ENCODE assay signal across 15 cellular contexts in genomic region chr12:123000578-123000977, GRCh38. TPM values are rescaled to one million over a fixed set of nuclear protein-coding genes. Genes with fewer than 3 reads are reported as not detected.
DNase-seq lines count a peak whose midpoint lies in the region; ATAC-seq and TF ChIP-seq lines count a peak whose summit lies in the region.
"Had no signal": no experiment of that assay in that cellular context is flagged by ENCODE, and none has a peak within 500 bp of the region (broad histone marks: within the 10 kb centered on the region; RNA-seq: fewer than 3 reads in every experiment).

No MANE protein-coding gene starts in this region.

- H3K27me3 ChIP-seq in Loucy (ENCODE audit: insufficient read depth, low read length, poor library complexity, severe bottlenecking) = no peaks in the 10 kb centered on the region
- no peaks in the 10 kb centered on the region for H3K27me3 ChIP-seq in spleen (replicated peaks in 1 of 7)
- H3K27me3 ChIP-seq in endodermal cell (ENCODE audit: control insufficient read depth, insufficient read depth, low read length, poor library complexity, severe bottlenecking) = no peaks in the 10 kb centered on the region

- H3F3A ChIP-seq in Loucy (ENCODE audit: low read depth) = no peaks in the 10 kb centered on the region

- H3K4me3 ChIP-seq in Loucy (ENCODE audit: low read length, poor library complexity, severe bottlenecking) (no peak overlapping the region), spleen (no peak overlapping the region), endodermal cell (ENCODE audit: low read length) (no peak overlapping the region)
- H3K4me3 ChIP-seq: GM23338 had no signal

- H3K9ac ChIP-seq in Loucy (ENCODE audit: low read depth, low read length, poor library complexity, severe bottlenecking) (no peak overlapping the region), endodermal cell (ENCODE audit: extremely low read depth, low read length, poor library complexity, severe bottlenecking) (no peak overlapping the region)

- H3K4me3 Mint-ChIP-seq in nephron progenitor cell (no peak overlapping the region), endodermal cell (no peak overlapping the region)
- H3K4me3 Mint-ChIP-seq: CD4-positive, alpha-beta T cell; GM23338; H9 had no signal

- H3K27me3 Mint-ChIP-seq in nephron progenitor cell (ENCODE audit: low read depth, poor library complexity) = no peaks in the 10 kb centered on the region
- no peaks in the 10 kb centered on the region for H3K27me3 Mint-ChIP-seq in endodermal cell (ENCODE audit: insufficient read depth)
- H3K27me3 Mint-ChIP-seq: CD4-positive, alpha-beta T cell had no signal

- no peaks in the 10 kb centered on the region for H3K9me3 Mint-ChIP-seq in activated naive CD4-positive, alpha-beta T cell treated with anti-CD3 and anti-CD28 coated beads, Interleukin-2, amount 50 U/mL, for 72 hours
- no peaks in the 10 kb centered on the region for H3K9me3 Mint-ChIP-seq in nephron progenitor cell
- no peaks in the 10 kb centered on the region for H3K9me3 Mint-ChIP-seq in endodermal cell
- H3K9me3 Mint-ChIP-seq: CD4-positive, alpha-beta T cell; GM23338; H9 had no signal

- H3K36me3 ChIP-seq in Loucy (ENCODE audit: insufficient read depth, low read length) = no peaks in the 10 kb centered on the region
- H3K36me3 ChIP-seq in spleen = peaks cover 0 to 54% (median 10%) of the 10 kb centered on the region in 6 donors
- no peaks in the 10 kb centered on the region for H3K36me3 ChIP-seq in endodermal cell (ENCODE audit: control insufficient read depth, insufficient read depth, low read length)

- H3K79me2 ChIP-seq in Loucy (ENCODE audit: insufficient read depth, low read length) = no peaks in the 10 kb centered on the region

- no peak for TF ChIP-seq POLR2A in spleen (IDR thresholded peaks at IDR 0.05)

- no peak for DNase-seq in activated naive CD4-positive, alpha-beta T cell treated with anti-CD3 and anti-CD28 coated beads, Interleukin-2, amount 50 U/mL, for 72 hours (ENCODE audit: low spot score in 2 of 2)
- DNase-seq in activated naive CD4-positive, alpha-beta T cell treated with anti-CD3 and anti-CD28 coated beads, Interleukin-2, amount 50 U/mL, for 16 hours = no peak
- DNase-seq in nephron progenitor cell (no peak), spleen (peak; percentile 58), endodermal cell (no peak), NCI-H187 (lab: John Stamatoyannopoulos, UW) (no peak)
- DNase-seq: C1 segment of cervical spinal cord; Calu3; CD4-positive, alpha-beta T cell; DMS 273 treated with DMSO at 0.1 percent for 48 hours; H9 had no signal

- no peak for ATAC-seq in activated naive CD4-positive, alpha-beta T cell treated with anti-CD3 and anti-CD28 coated beads, Interleukin-2, amount 50 U/mL, for 72 hours
- no peak for ATAC-seq in GM21825 (IDR thresholded peaks at IDR 0.05; ENCODE audit: unreplicated experiment)
- ATAC-seq: GM23338 had no signal

- H3K27ac ChIP-seq in spleen (no peak overlapping the region), endodermal cell (ENCODE audit: low read depth, low read length) (no peak overlapping the region)
- H3K27ac ChIP-seq: 22Rv1 had no signal

- peak overlapping the region; percentile 27 for H3K4me2 ChIP-seq in Loucy (ENCODE audit: low read depth, low read length, poor library complexity, severe bottlenecking)
- H3K4me2 ChIP-seq: GM23338 had no signal

- 90 to 94% (median 91%) methylated on average over 3 to 10 of the region's 10 CpGs for WGBS in spleen, 5 donors
- 90 to 94% methylated on average over 7 to 10 of the region's 10 CpGs for WGBS in endodermal cell (ENCODE audit: insufficient coverage in 1 of 2, insufficient read length in 1 of 2), 2 experiments

- peak overlapping the region; percentile 55 to 57 for H3K27ac Mint-ChIP-seq in activated naive CD4-positive, alpha-beta T cell treated with anti-CD3 and anti-CD28 coated beads, Interleukin-2, amount 50 U/mL, for 72 hours
- peak overlapping the region; percentile 91 for H3K27ac Mint-ChIP-seq in nephron progenitor cell
- no peak overlapping the region for H3K27ac Mint-ChIP-seq in endodermal cell
- H3K27ac Mint-ChIP-seq: CD4-positive, alpha-beta T cell; GM23338 had no signal

- intact Hi-C loops in spleen (cut with DNase I; ENCODE audit: low total_unique reads) = no loop called here

- H2AFZ ChIP-seq in Loucy (ENCODE audit: low read length) = no peak overlapping the region
- H2AFZ ChIP-seq: GM23338 had no signal

- H3K4me1 Mint-ChIP-seq in nephron progenitor cell (peaks cover 40% of the 10 kb centered on the region), endodermal cell (no peaks in the 10 kb centered on the region)
- H3K4me1 Mint-ChIP-seq: GM23338, H9 had no signal

- H3K4me1 ChIP-seq in Loucy (ENCODE audit: insufficient read depth, low read length, poor library complexity, severe bottlenecking) = peaks cover 7% of the 10 kb centered on the region
- H3K4me1 ChIP-seq in spleen = peaks cover 0 to 6% (median 0%) of the 10 kb centered on the region in 6 donors
- no peaks in the 10 kb centered on the region for H3K4me1 ChIP-seq in endodermal cell (ENCODE audit: control insufficient read depth, insufficient read depth, low read length)

- no peaks in the 10 kb centered on the region for H3K36me3 Mint-ChIP-seq in activated naive CD4-positive, alpha-beta T cell treated with anti-CD3 and anti-CD28 coated beads, Interleukin-2, amount 50 U/mL, for 72 hours
- H3K36me3 Mint-ChIP-seq in nephron progenitor cell (ENCODE audit: low read depth) (no peaks in the 10 kb centered on the region), endodermal cell (ENCODE audit: low read depth) (peaks cover 4% of the 10 kb centered on the region)

- no peaks in the 10 kb centered on the region for H3K9me2 ChIP-seq in Loucy (replicated peaks; ENCODE audit: low read depth, low read length)

- no peaks in the 10 kb centered on the region for H3K9me3 ChIP-seq in Loucy (ENCODE audit: insufficient read depth, low read depth, low read length)
- H3K9me3 ChIP-seq in spleen = no peaks in the 10 kb centered on the region
- no peaks in the 10 kb centered on the region for H3K9me3 ChIP-seq in endodermal cell (ENCODE audit: control insufficient read depth, low read length)

- no peak for TF ChIP-seq CTCF in Loucy (conservative IDR thresholded peaks at IDR 0.05; ENCODE audit: low read length)
- TF ChIP-seq CTCF in nephron progenitor cell (IDR thresholded peaks at IDR 0.05) = no peak
- no peak for TF ChIP-seq CTCF in spleen (IDR thresholded peaks at IDR 0.05 in 8 of 11, conservative IDR thresholded peaks at IDR 0.05 in 3 of 11)
- TF ChIP-seq CTCF in endodermal cell (conservative IDR thresholded peaks at IDR 0.05) = no peak

- H4K20me1 ChIP-seq in Loucy (ENCODE audit: insufficient read depth, low read length, poor library complexity, severe bottlenecking) = no peaks in the 10 kb centered on the region

RNA-seq across cellular contexts. Expression of gene ARL6IP4, which starts 20.1 kb away (rescaled TPM):
- 100 to 1,000 TPM in 1 of 2 donors, 10 to 100 TPM in 1; 99.9 to 180 TPM for total RNA-seq in activated naive CD4-positive, alpha-beta T cell treated with anti-CD3 and anti-CD28 coated beads, Interleukin-2, amount 50 U/mL, for 72 hours
- 100 to 1,000 TPM; 150 to 202 (median 181) TPM for total RNA-seq in spleen
- polyA plus RNA-seq in spleen = 100 to 1,000 TPM; 308 to 419 (median 377) TPM
- 100 to 1,000 TPM; 136 to 149 TPM for total RNA-seq in endodermal cell
- polyA plus RNA-seq in endodermal cell (2013, experiment 1 of 2) = 145 TPM
- 144 TPM for polyA plus RNA-seq in endodermal cell (2013, experiment 2 of 2)

RNA-seq across cellular contexts. Expression of gene OGFOD2, which starts 25.5 kb away (rescaled TPM):
- 10 to 100 TPM; 30.3 to 30.8 TPM for total RNA-seq in activated naive CD4-positive, alpha-beta T cell treated with anti-CD3 and anti-CD28 coated beads, Interleukin-2, amount 50 U/mL, for 72 hours
- total RNA-seq in spleen (10 to 100 TPM in 6 of 7 donors, 1 to 10 TPM in 1; 9.5 to 24.7 (median 20.4) TPM), endodermal cell (10 to 100 TPM; 17.5 to 19.9 TPM)
- 10 to 100 TPM; 18.5 to 32.3 (median 28.1) TPM for polyA plus RNA-seq in spleen
- 8.8 TPM for polyA plus RNA-seq in endodermal cell (2013, experiment 1 of 2)
- 9.8 TPM for polyA plus RNA-seq in endodermal cell (2013, experiment 2 of 2)

RNA-seq across cellular contexts. Expression of gene ABCB9, which starts 34.3 kb away (rescaled TPM):
- 1 to 10 TPM; 8.9 to 9.5 TPM for total RNA-seq in activated naive CD4-positive, alpha-beta T cell treated with anti-CD3 and anti-CD28 coated beads, Interleukin-2, amount 50 U/mL, for 72 hours
- total RNA-seq in spleen (1 to 10 TPM; 4.1 to 6.2 (median 5.5) TPM), endodermal cell (1 to 10 TPM; 5.4 to 6.0 TPM)
- polyA plus RNA-seq in spleen = 1 to 10 TPM; 1.5 to 2.8 (median 1.7) TPM
- 4.1 TPM for polyA plus RNA-seq in endodermal cell (2013, experiment 1 of 2)
- 4.3 TPM for polyA plus RNA-seq in endodermal cell (2013, experiment 2 of 2)
